ENCODE assay signal across 9 cellular contexts in genomic region chr6:26597821-26598220, GRCh38. TPM values are rescaled to one million over a fixed set of nuclear protein-coding genes. Genes with fewer than 3 reads are reported as not detected.
DNase-seq lines count a peak whose midpoint lies in the region; ATAC-seq and TF ChIP-seq lines count a peak whose summit lies in the region.
"Had no signal": no experiment of that assay in that cellular context is flagged by ENCODE, and none has a peak within 500 bp of the region (broad histone marks: within the 10 kb centered on the region; RNA-seq: fewer than 3 reads in every experiment).

No MANE protein-coding gene starts in this region.

- H3K36me3 ChIP-seq in kidney epithelial cell (ENCODE audit: control insufficient read depth, insufficient read depth, low read length) (no peaks in the 10 kb centered on the region), tibial artery (peaks cover 9 to 28% (median 21%) of the 10 kb centered on the region in 3 donors)

- H3K36me3 Mint-ChIP-seq in activated CD8-positive, alpha-beta T cell treated with anti-CD3 and anti-CD28 coated beads, Interleukin-2, amount 10 ng/mL, durations not matched to agents 7 days and 5 days (ENCODE audit: low read depth), result peaks cover 18% of the 10 kb centered on the region
- H3K36me3 Mint-ChIP-seq in activated CD8-positive, alpha-beta T cell treated with anti-CD3 and anti-CD28 coated beads for 36 hours (ENCODE audit: low read depth), result peaks cover 26% of the 10 kb centered on the region

- TF ChIP-seq CTCF in activated CD8-positive, alpha-beta T cell treated with anti-CD3 and anti-CD28 coated beads for 36 hours (IDR thresholded peaks at IDR 0.05), result no peak
- no peak for TF ChIP-seq CTCF in VCaP (conservative IDR thresholded peaks at IDR 0.05)
- no peak for TF ChIP-seq CTCF in kidney epithelial cell (IDR thresholded peaks at IDR 0.05; ENCODE audit: insufficient read depth, low read length, poor library complexity, severe bottlenecking)
- no peak for TF ChIP-seq CTCF in tibial artery (IDR thresholded peaks at IDR 0.05)

- no peak overlapping the region for H3K4me3 Mint-ChIP-seq in activated CD8-positive, alpha-beta T cell treated with anti-CD3 and anti-CD28 coated beads, Interleukin-2, amount 10 ng/mL, durations not matched to agents 7 days and 5 days
- H3K4me3 Mint-ChIP-seq in activated CD8-positive, alpha-beta T cell treated with anti-CD3 and anti-CD28 coated beads for 36 hours, result no peak overlapping the region

- no peak for ATAC-seq in activated CD8-positive, alpha-beta T cell treated with anti-CD3 and anti-CD28 coated beads, Interleukin-2, amount 10 ng/mL, durations not matched to agents 7 days and 5 days
- ATAC-seq in activated CD8-positive, alpha-beta T cell treated with anti-CD3 and anti-CD28 coated beads for 36 hours, result no peak

- H3K9me3 ChIP-seq in tibial artery, result no peaks in the 10 kb centered on the region

- DNase-seq in activated CD8-positive, alpha-beta T cell treated with anti-CD3 and anti-CD28 coated beads, Interleukin-2, amount 10 ng/mL, durations not matched to agents 7 days and 5 days, result no peak
- DNase-seq in activated CD8-positive, alpha-beta T cell treated with anti-CD3 and anti-CD28 coated beads for 36 hours, result no peak
- DNase-seq in kidney epithelial cell (ENCODE audit: low read depth) (no peak), tibial artery (no peak), NCI-H524 (lab: John Stamatoyannopoulos, UW) (no peak), NCI-H345 treated with DMSO at 0.1 percent for 48 hours (lab: John Stamatoyannopoulos, UW; ENCODE audit: unreplicated experiment) (no peak), erythroblast (lab: John Stamatoyannopoulos, UW) (no peak)
- DNase-seq: DMS79 had no signal

- H3K27me3 ChIP-seq in kidney epithelial cell (ENCODE audit: control insufficient read depth, insufficient read depth, low read length), result peaks cover 2% of the 10 kb centered on the region
- H3K27me3 ChIP-seq in tibial artery, result peaks cover 0 to 16% of the 10 kb centered on the region in 2 donors

- no peaks in the 10 kb centered on the region for H3K9me3 Mint-ChIP-seq in activated CD8-positive, alpha-beta T cell treated with anti-CD3 and anti-CD28 coated beads, Interleukin-2, amount 10 ng/mL, durations not matched to agents 7 days and 5 days (ENCODE audit: insufficient read depth)
- no peaks in the 10 kb centered on the region for H3K9me3 Mint-ChIP-seq in activated CD8-positive, alpha-beta T cell treated with anti-CD3 and anti-CD28 coated beads for 36 hours

- peaks cover 31% of the 10 kb centered on the region for H3K4me1 Mint-ChIP-seq in activated CD8-positive, alpha-beta T cell treated with anti-CD3 and anti-CD28 coated beads, Interleukin-2, amount 10 ng/mL, durations not matched to agents 7 days and 5 days (ENCODE audit: low read depth)
- H3K4me1 Mint-ChIP-seq in activated CD8-positive, alpha-beta T cell treated with anti-CD3 and anti-CD28 coated beads for 36 hours (ENCODE audit: low read depth), result peaks cover 44% of the 10 kb centered on the region

- H3K27ac ChIP-seq in VCaP (peak overlapping the region; percentile 86), tibial artery (peak overlapping the region in 1 of 2 donors; percentile 94)

- peaks cover 0 to 17% (median 10%) of the 10 kb centered on the region in 4 donors for H3K4me1 ChIP-seq in tibial artery

- H3K27me3 Mint-ChIP-seq in activated CD8-positive, alpha-beta T cell treated with anti-CD3 and anti-CD28 coated beads, Interleukin-2, amount 10 ng/mL, durations not matched to agents 7 days and 5 days (ENCODE audit: low read depth), result peaks cover 11% of the 10 kb centered on the region
- H3K27me3 Mint-ChIP-seq in activated CD8-positive, alpha-beta T cell treated with anti-CD3 and anti-CD28 coated beads for 36 hours, result peaks cover 10% of the 10 kb centered on the region

- intact Hi-C loops in activated CD8-positive, alpha-beta T cell treated with anti-CD3 and anti-CD28 coated beads for 36 hours (cut with micrococcal nuclease), result no loop called here
- intact Hi-C loops in tibial artery (cut with DNase I; ENCODE audit: low total_unique reads), result loop anchor here (5.0 kb wide), 1 partner anchor 256 kb away; no protein-coding TSS in a partner anchor

- CTCF ChIA-PET in activated CD8-positive, alpha-beta T cell treated with anti-CD3 and anti-CD28 coated beads, Interleukin-2, amount 10 ng/mL, durations not matched to agents 7 days and 5 days (lab: Charles Lee), result no interaction called here
- CTCF ChIA-PET in activated CD8-positive, alpha-beta T cell treated with anti-CD3 and anti-CD28 coated beads for 36 hours (lab: Charles Lee), result interaction anchor here (0.8 to 1.0 kb wide), 2 partner anchors 21 to 264 kb away, joined by 3 read pairs; no protein-coding TSS in a partner anchor

- POLR2A ChIA-PET in activated CD8-positive, alpha-beta T cell treated with anti-CD3 and anti-CD28 coated beads, Interleukin-2, amount 10 ng/mL, durations not matched to agents 7 days and 5 days (lab: Charles Lee), result no interaction called here
- POLR2A ChIA-PET in activated CD8-positive, alpha-beta T cell treated with anti-CD3 and anti-CD28 coated beads for 36 hours (lab: Charles Lee), result interaction anchor here (1.0 kb wide), 3 partner anchors 21 to 541 kb away, joined by 3 to 5 read pairs (median 3); a partner anchor contains a TSS

- H3K4me3 ChIP-seq in kidney epithelial cell (ENCODE audit: low read depth, low read length) (peak overlapping the region; percentile 93), tibial artery (peak overlapping the region; percentile 93 to 98)

- TF ChIP-seq POLR2A in erythroblast (IDR thresholded peaks at IDR 0.05; ENCODE audit: low read length), result no peak

- H3K27ac Mint-ChIP-seq in activated CD8-positive, alpha-beta T cell treated with anti-CD3 and anti-CD28 coated beads, Interleukin-2, amount 10 ng/mL, durations not matched to agents 7 days and 5 days, result peak overlapping the region; percentile 59
- H3K27ac Mint-ChIP-seq in activated CD8-positive, alpha-beta T cell treated with anti-CD3 and anti-CD28 coated beads for 36 hours, result no peak overlapping the region

RNA-seq across cellular contexts. Expression of gene ABT1, which starts 1.1 kb away (rescaled TPM):
- total RNA-seq in activated CD8-positive, alpha-beta T cell treated with anti-CD3 and anti-CD28 coated beads, Interleukin-2, amount 10 ng/mL, durations not matched to agents 7 days and 5 days, result 10 to 100 TPM; 25.0 to 25.3 TPM
- 10 to 100 TPM; 27.7 to 27.9 TPM for total RNA-seq in activated CD8-positive, alpha-beta T cell treated with anti-CD3 and anti-CD28 coated beads for 36 hours
- 20.7 and 21.6 TPM in 2 replicates for total RNA-seq in kidney epithelial cell

RNA-seq across cellular contexts. Expression of gene HMGN4, which starts 59.7 kb away (rescaled TPM):
- total RNA-seq in activated CD8-positive, alpha-beta T cell treated with anti-CD3 and anti-CD28 coated beads, Interleukin-2, amount 10 ng/mL, durations not matched to agents 7 days and 5 days, result 10 to 100 TPM; 80.8 to 84.9 TPM
- 10 to 100 TPM; 80.2 to 83.3 TPM for total RNA-seq in activated CD8-positive, alpha-beta T cell treated with anti-CD3 and anti-CD28 coated beads for 36 hours
- total RNA-seq in kidney epithelial cell, result 78.1 and 88.5 TPM in 2 replicates
